ENCODE assay signal across 14 cellular contexts in genomic region chr3:72203613-72204349, GRCh38.
A peak's percentile ranks its signal among the peaks of the same experiment; 100 is the strongest.
DNase-seq lines count a peak whose midpoint lies in the region; ATAC-seq and TF ChIP-seq lines count a peak whose summit lies in the region.
"Had no signal": no experiment of that assay in that cellular context is flagged by ENCODE, and none has a peak within 500 bp of the region (broad histone marks: within the 10 kb centered on the region; RNA-seq: fewer than 3 reads in every experiment).

No MANE protein-coding gene starts in this region.

- no peaks in the 10 kb centered on the region for H4K20me1 ChIP-seq in BLaER1
- H4K20me1 ChIP-seq in BLaER1 treated with 17β-estradiol and CSF1 and Interleukin-3, amounts not matched to agents 10 nM and 100 nM, result no peaks in the 10 kb centered on the region

- ATAC-seq in T-helper 17 cell, result no peak
- no peak for ATAC-seq in activated T-cell treated with anti-CD3 and anti-CD28 coated beads, Interleukin-2, amount 50 U/mL, for 4 hours
- no peak for ATAC-seq in HG03159 (IDR thresholded peaks at IDR 0.05; ENCODE audit: unreplicated experiment)

- peak overlapping the region; percentile 22; the same call in 1 of the 2 replicates for H3K4me2 ChIP-seq in BLaER1
- peak overlapping the region; percentile 14 to 61 (median 41); a peak in 19 of 22 replicates for H3K4me2 ChIP-seq in BLaER1 treated with 17β-estradiol and CSF1 and Interleukin-3, amounts not matched to agents 10 nM and 100 nM
- H3K4me2 ChIP-seq: KMS-11 had no signal

- H3K4me1 Mint-ChIP-seq in T-helper 17 cell, result no peaks in the 10 kb centered on the region
- no peaks in the 10 kb centered on the region for H3K4me1 Mint-ChIP-seq in endodermal cell
- H3K4me1 Mint-ChIP-seq in activated T-cell treated with anti-CD3 and anti-CD28 coated beads, Interleukin-2, amount 50 U/mL, for 4 hours (ENCODE audit: low read depth), result no peaks in the 10 kb centered on the region
- H3K4me1 Mint-ChIP-seq: CD4-positive, alpha-beta memory T cell had no signal

- peak overlapping the region; percentile 2 for H3K27ac Mint-ChIP-seq in T-helper 17 cell
- H3K27ac Mint-ChIP-seq in endodermal cell, result no peak overlapping the region
- H3K27ac Mint-ChIP-seq: CD14-positive monocyte; CD4-positive, alpha-beta memory T cell had no signal

- no peak for TF ChIP-seq CTCF in endodermal cell (conservative IDR thresholded peaks at IDR 0.05)

- H3K4me1 ChIP-seq in BLaER1 (peaks cover 13% of the 10 kb centered on the region), endodermal cell (ENCODE audit: control insufficient read depth, insufficient read depth, low read length) (no peaks in the 10 kb centered on the region)
- peaks cover 0 to 21% (median 10%) of the 10 kb centered on the region in 10 experiments; a peak in 15 of 20 replicates for H3K4me1 ChIP-seq in BLaER1 treated with 17β-estradiol and CSF1 and Interleukin-3, amounts not matched to agents 10 nM and 100 nM
- H3K4me1 ChIP-seq: BE2C had no signal

- DNase-seq in T-helper 17 cell, result no peak
- peak; percentile 45 for DNase-seq in endodermal cell
- DNase-seq in substantia nigra (lab: John Stamatoyannopoulos, UW), result no peak
- no peak for DNase-seq in activated T-cell treated with anti-CD3 and anti-CD28 coated beads, Interleukin-2, amount 50 U/mL, for 4 hours
- DNase-seq: ACHN; BE2C; Calu3; CD4-positive, alpha-beta memory T cell; HCEC 1CT had no signal

- peaks cover 40% of the 10 kb centered on the region for H3K27me3 Mint-ChIP-seq in T-helper 17 cell
- H3K27me3 Mint-ChIP-seq in endodermal cell (ENCODE audit: insufficient read depth), result peaks cover 5% of the 10 kb centered on the region
- H3K27me3 Mint-ChIP-seq in activated T-cell treated with anti-CD3 and anti-CD28 coated beads, Interleukin-2, amount 50 U/mL, for 4 hours (ENCODE audit: low read depth), result peaks cover 6% of the 10 kb centered on the region

- H3K4me3 Mint-ChIP-seq in T-helper 17 cell, result no peak overlapping the region
- no peak overlapping the region for H3K4me3 Mint-ChIP-seq in endodermal cell
- H3K4me3 Mint-ChIP-seq in activated T-cell treated with anti-CD3 and anti-CD28 coated beads, Interleukin-2, amount 50 U/mL, for 4 hours, result no peak overlapping the region
- H3K4me3 Mint-ChIP-seq: CD14-positive monocyte; CD4-positive, alpha-beta memory T cell had no signal

- H3K36me3 Mint-ChIP-seq in T-helper 17 cell (ENCODE audit: low read depth), result peaks cover 5% of the 10 kb centered on the region
- H3K36me3 Mint-ChIP-seq in endodermal cell (ENCODE audit: low read depth), result no peaks in the 10 kb centered on the region
- H3K36me3 Mint-ChIP-seq in activated T-cell treated with anti-CD3 and anti-CD28 coated beads, Interleukin-2, amount 50 U/mL, for 4 hours (ENCODE audit: insufficient read depth), result peaks cover 3% of the 10 kb centered on the region
- H3K36me3 Mint-ChIP-seq: CD14-positive monocyte had no signal

- no peaks in the 10 kb centered on the region for H3K36me3 ChIP-seq in BLaER1
- H3K36me3 ChIP-seq in BLaER1 treated with 17β-estradiol and CSF1 and Interleukin-3, amounts not matched to agents 10 nM and 100 nM, result no peaks in the 10 kb centered on the region
- H3K36me3 ChIP-seq in endodermal cell (ENCODE audit: control insufficient read depth, insufficient read depth, low read length), result no peaks in the 10 kb centered on the region
- H3K36me3 ChIP-seq: BE2C had no signal

- H3K27ac ChIP-seq in BLaER1, result no peak overlapping the region
- no peak overlapping the region for H3K27ac ChIP-seq in BLaER1 treated with 17β-estradiol and CSF1 and Interleukin-3, amounts not matched to agents 10 nM and 100 nM
- no peak overlapping the region for H3K27ac ChIP-seq in endodermal cell (ENCODE audit: low read depth, low read length)
- no peak overlapping the region for H3K27ac ChIP-seq in substantia nigra (ENCODE audit: low read depth, low read length, poor library complexity, severe bottlenecking)
- H3K27ac ChIP-seq: KMS-11 had no signal

- 87 to 92% methylated on average over 4 to 8 of the region's 8 CpGs for WGBS in endodermal cell (ENCODE audit: insufficient coverage in 1 of 2, insufficient read length in 1 of 2), 2 experiments

- no peak overlapping the region for H3K4me3 ChIP-seq in BLaER1
- no peak overlapping the region for H3K4me3 ChIP-seq in BLaER1 treated with 17β-estradiol and CSF1 and Interleukin-3, amounts not matched to agents 10 nM and 100 nM
- no peak overlapping the region for H3K4me3 ChIP-seq in endodermal cell (ENCODE audit: low read length)

- no peaks in the 10 kb centered on the region for H3K27me3 ChIP-seq in BLaER1
- H3K27me3 ChIP-seq in BLaER1 treated with 17β-estradiol and CSF1 and Interleukin-3, amounts not matched to agents 10 nM and 100 nM, result no peaks in the 10 kb centered on the region
- H3K27me3 ChIP-seq in endodermal cell (ENCODE audit: control insufficient read depth, insufficient read depth, low read length, poor library complexity, severe bottlenecking), result no peaks in the 10 kb centered on the region
- H3K27me3 ChIP-seq: BE2C had no signal

- no peak overlapping the region for H3K9ac ChIP-seq in BLaER1
- no peak overlapping the region for H3K9ac ChIP-seq in BLaER1 treated with 17β-estradiol and CSF1 and Interleukin-3, amounts not matched to agents 10 nM and 100 nM
- no peak overlapping the region for H3K9ac ChIP-seq in endodermal cell (ENCODE audit: extremely low read depth, low read length, poor library complexity, severe bottlenecking)
- H3K9ac ChIP-seq: KMS-11 had no signal

- H3K9me3 Mint-ChIP-seq in endodermal cell, result peaks cover 28% of the 10 kb centered on the region
- H3K9me3 Mint-ChIP-seq in activated T-cell treated with anti-CD3 and anti-CD28 coated beads, Interleukin-2, amount 50 U/mL, for 4 hours, result peaks cover 13% of the 10 kb centered on the region

- peaks cover 11% of the 10 kb centered on the region for H3K9me3 ChIP-seq in BLaER1
- H3K9me3 ChIP-seq in BLaER1 treated with 17β-estradiol and CSF1 and Interleukin-3, amounts not matched to agents 10 nM and 100 nM (replicated peaks in 1 of 11), result peaks cover 6 to 30% (median 18%) of the 10 kb centered on the region in 11 experiments; a peak in 19 of 22 replicates
- H3K9me3 ChIP-seq in T-helper 17 cell (ENCODE audit: control insufficient read depth, low read length, poor library complexity, severe bottlenecking), result no peaks in the 10 kb centered on the region
- H3K9me3 ChIP-seq in endodermal cell (ENCODE audit: control insufficient read depth, low read length), result peaks cover 9% of the 10 kb centered on the region
- H3K9me3 ChIP-seq: BE2C had no signal
